Comparison of ENCODE assay signal across 1 cellular context in the genomic region with DNA sequence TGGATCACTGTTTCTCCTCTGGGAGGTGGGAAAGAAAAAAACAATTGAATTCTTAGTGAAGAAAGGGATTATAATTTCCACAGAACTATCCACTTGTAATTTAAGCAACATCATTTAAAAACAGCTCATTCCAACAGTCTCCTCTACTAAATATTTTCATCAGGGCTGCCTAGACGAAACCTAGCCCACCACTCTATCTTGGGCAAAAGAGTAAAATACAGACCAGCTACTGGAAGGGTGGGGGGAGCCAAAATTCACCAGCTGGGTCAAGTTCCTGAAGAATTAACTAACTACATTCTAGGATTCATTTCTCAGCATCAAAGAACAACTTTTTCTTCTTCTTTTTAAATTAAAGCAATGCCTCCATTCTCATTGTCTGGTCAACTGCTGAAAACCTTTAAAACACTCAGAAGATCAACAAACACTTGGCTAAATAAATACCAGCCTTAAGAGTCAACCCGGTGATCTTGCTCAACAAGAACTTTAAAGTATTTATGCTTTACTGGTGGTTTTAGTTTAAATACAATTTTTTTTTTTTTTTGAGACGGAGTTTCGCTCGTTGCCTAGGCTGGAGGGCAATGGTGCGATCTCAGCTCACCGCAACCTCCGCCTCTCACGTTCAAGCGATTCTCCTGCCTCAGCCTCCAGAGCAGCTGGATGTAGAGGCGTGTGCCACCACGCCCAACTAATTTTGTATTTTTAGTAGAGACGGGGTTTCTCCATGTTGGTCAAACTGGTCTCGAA.
TF ChIP-seq lines count a peak whose summit lies in the region.

No MANE protein-coding gene starts in this region.

TF ChIP-seq in WTC11, 78 proteins besides CTCF, POLR2A, EP300 and RAD21 (continued from another document):
- TF ChIP-seq PRDM15 (CRISPR knock-in tag; IDR thresholded peaks at IDR 0.05) (no peak), ZNF423 (CRISPR knock-in tag; IDR thresholded peaks at IDR 0.05) (no peak), PRRX2 (CRISPR knock-in tag; IDR thresholded peaks at IDR 0.05) (no peak), ZNF263 (CRISPR knock-in tag; IDR thresholded peaks at IDR 0.05; ENCODE audit: low read depth) (no peak), AR (CRISPR knock-in tag; IDR thresholded peaks at IDR 0.05) (no peak), USF2 (CRISPR knock-in tag; IDR thresholded peaks at IDR 0.05) (no peak), JUN (CRISPR knock-in tag; IDR thresholded peaks at IDR 0.05) (no peak), EMX1 (CRISPR knock-in tag; IDR thresholded peaks at IDR 0.05) (no peak), IRF2 (CRISPR knock-in tag; IDR thresholded peaks at IDR 0.05; ENCODE audit: borderline replicate concordance, low read depth) (no peak), E2F5 (CRISPR knock-in tag; IDR thresholded peaks at IDR 0.05) (no peak), FOXP1 (CRISPR knock-in tag; IDR thresholded peaks at IDR 0.05; ENCODE audit: borderline replicate concordance) (no peak)
- TF ChIP-seq, protein P1, sequence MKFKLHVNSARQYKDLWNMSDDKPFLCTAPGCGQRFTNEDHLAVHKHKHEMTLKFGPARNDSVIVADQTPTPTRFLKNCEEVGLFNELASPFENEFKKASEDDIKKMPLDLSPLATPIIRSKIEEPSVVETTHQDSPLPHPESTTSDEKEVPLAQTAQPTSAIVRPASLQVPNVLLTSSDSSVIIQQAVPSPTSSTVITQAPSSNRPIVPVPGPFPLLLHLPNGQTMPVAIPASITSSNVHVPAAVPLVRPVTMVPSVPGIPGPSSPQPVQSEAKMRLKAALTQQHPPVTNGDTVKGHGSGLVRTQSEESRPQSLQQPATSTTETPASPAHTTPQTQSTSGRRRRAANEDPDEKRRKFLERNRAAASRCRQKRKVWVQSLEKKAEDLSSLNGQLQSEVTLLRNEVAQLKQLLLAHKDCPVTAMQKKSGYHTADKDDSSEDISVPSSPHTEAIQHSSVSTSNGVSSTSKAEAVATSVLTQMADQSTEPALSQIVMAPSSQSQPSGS (CRISPR knock-in tag; IDR thresholded peaks at IDR 0.05; ENCODE audit: borderline replicate concordance, low read depth), result no peak
TF ChIP-seq in WTC11: peak in this region for 0.
